In the genomic region with DNA sequence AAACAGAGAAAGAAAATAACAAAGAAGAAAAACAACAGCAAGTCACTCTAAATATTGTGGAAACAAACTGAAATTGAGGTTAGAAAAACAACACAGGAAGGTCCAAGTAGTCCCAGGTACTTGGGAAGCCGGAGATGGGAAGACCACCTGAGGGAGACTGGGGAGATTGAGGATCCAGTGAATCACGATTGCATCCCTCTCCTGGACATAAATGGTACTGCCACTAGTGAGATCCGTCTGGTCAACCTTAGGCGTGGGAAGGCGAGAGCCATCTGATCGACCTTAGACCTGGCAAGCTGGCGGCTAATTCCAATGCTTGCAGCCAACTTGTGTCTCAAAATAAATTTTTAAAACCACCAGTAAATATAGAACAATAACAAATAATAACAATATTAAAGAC, we compare ENCODE assay signal across 11 cellular contexts.
DNase-seq lines count a peak whose midpoint lies in the region; ATAC-seq, FAIRE-seq and TF ChIP-seq lines count a peak whose summit lies in the region.
"Had no signal": no experiment of that assay in that cellular context is flagged by ENCODE, and none has a peak within 500 bp of the region (broad histone marks: within the 10 kb centered on the region; RNA-seq: fewer than 3 reads in every experiment).

No MANE protein-coding gene starts in this region.

- POLR2A ChIA-PET in Caco-2 (lab: Charles Lee) (no interaction called here), HepG2 (lab: Yijun Ruan, JAX) (no interaction called here)

- no peaks in the 10 kb centered on the region for H3K4me1 Mint-ChIP-seq in Caco-2 (ENCODE audit: low read depth, unreplicated experiment)
- H3K4me1 Mint-ChIP-seq: brain had no signal

- no peaks in the 10 kb centered on the region for H3K79me2 ChIP-seq in HepG2 (ENCODE audit: insufficient read depth, low read length)

- H3K4me1 ChIP-seq in Caco-2 = no peaks in the 10 kb centered on the region
- H3K4me1 ChIP-seq in HepG2 (ENCODE audit: insufficient read depth, low read length) = no peaks in the 10 kb centered on the region
- H3K4me1 ChIP-seq in heart right ventricle = no peaks in the 10 kb centered on the region

- TF ChIP-seq CTCF in Caco-2 (IDR thresholded peaks at IDR 0.05; ENCODE audit: insufficient read depth in 1 of 2, low read depth in 1 of 2, low read length in 1 of 2, severe bottlenecking in 1 of 2, unreplicated experiment in 1 of 2) (peak; percentile 4 to 37), HFF-Myc (IDR thresholded peaks at IDR 0.05; ENCODE audit: low read depth, low read length, missing control alignments) (peak; percentile 28), WI38 (IDR thresholded peaks at IDR 0.05; ENCODE audit: low read depth, low read length) (peak; percentile 42; the same call in 1 of the 2 replicates), HepG2 (CRISPR knock-in tag; IDR thresholded peaks at IDR 0.05) (0 out of 2 replicates have a peak, but pooled peaks have one; percentile 9), heart right ventricle (IDR thresholded peaks at IDR 0.05) (peak in 4 of 9 donors; percentile 22 to 32 (median 30))

- TF ChIP-seq EP300 in HepG2 (IDR thresholded peaks at IDR 0.05; ENCODE audit: low read depth in 2 of 2, low read length in 2 of 2) (no peak), HepG2 (CRISPR knock-in tag; IDR thresholded peaks at IDR 0.05; ENCODE audit: borderline replicate concordance) (no peak)

- H3K9me3 Mint-ChIP-seq in Caco-2 (ENCODE audit: unreplicated experiment) = peaks cover 54% of the 10 kb centered on the region

- ATAC-seq in HepG2 = no peak
- no peak for ATAC-seq in heart right ventricle
- ATAC-seq in HG02884 (IDR thresholded peaks at IDR 0.05; ENCODE audit: unreplicated experiment) = no peak
- ATAC-seq: activated CD4-positive, CD25-positive, alpha-beta regulatory T cell treated with anti-CD3 and anti-CD28 coated beads, Interleukin-2, amount 50 U/mL, for 24 hours had no signal

- H3K4me3 Mint-ChIP-seq in Caco-2 (ENCODE audit: unreplicated experiment) = no peak overlapping the region
- H3K4me3 Mint-ChIP-seq: brain had no signal

- FAIRE-seq in HepG2 (lab: Jason Lieb, UNC) = no peak

- in situ Hi-C loops in HepG2 (cut with HindIII; ENCODE audit: extremely low pct_ligation_motif_present, low pct_unique_long_range_greater_than_20kb) = no loop called here

- peaks cover 6% of the 10 kb centered on the region for H3K36me3 Mint-ChIP-seq in Caco-2 (ENCODE audit: insufficient read depth, unreplicated experiment)
- H3K36me3 Mint-ChIP-seq: brain had no signal

- H3K36me3 ChIP-seq in Caco-2 (ENCODE audit: control insufficient read depth, insufficient read depth, low read length) (no peaks in the 10 kb centered on the region), HepG2 (replicated peaks in 1 of 2; ENCODE audit: control insufficient read depth in 1 of 2, insufficient read depth in 2 of 2, low read length in 2 of 2) (no peaks in the 10 kb centered on the region), heart right ventricle (no peaks in the 10 kb centered on the region)

- BruUV-seq in Caco-2 (replicated peaks; lab: Mats Ljungman, UMichigan) (no TSS peak), HepG2 (replicated peaks; lab: Mats Ljungman, UMichigan) (no TSS peak)

- WGBS in HepG2 (ENCODE audit: low lambda C conversion rate) = 41% methylated on average over 7 of the region's 7 CpGs
- 56 to 61% methylated on average over 7 of the region's 7 CpGs for WGBS in heart right ventricle, 2 donors

- H3K27ac ChIP-seq in HepG2 (ENCODE audit: extremely low read length, insufficient read depth, low read length) = no peak overlapping the region
- no peak overlapping the region for H3K27ac ChIP-seq in heart right ventricle

- no peak overlapping the region for H3K4me2 ChIP-seq in HepG2 (ENCODE audit: low read depth, low read length)

- H2AFZ ChIP-seq in HepG2 (ENCODE audit: low read length) = no peak overlapping the region

- H4K20me1 ChIP-seq in HepG2 (ENCODE audit: insufficient read depth, low read length) = no peaks in the 10 kb centered on the region

- no peak for TF ChIP-seq RAD21 in HepG2 (CRISPR knock-in tag; IDR thresholded peaks at IDR 0.05)

- intact Hi-C loops in Caco-2 (cut with micrococcal nuclease; ENCODE audit: unreplicated experiment) (no loop called here), HepG2 (cut with micrococcal nuclease; ENCODE audit: unreplicated experiment) (no loop called here), heart right ventricle (cut with DNase I) (no loop called here)

- H3K27ac Mint-ChIP-seq in Caco-2 (ENCODE audit: unreplicated experiment) = no peak overlapping the region
- H3K27ac Mint-ChIP-seq: brain had no signal

- no peak overlapping the region for H3K9ac ChIP-seq in HepG2 (ENCODE audit: insufficient read depth, low read depth, low read length)

- H3K4me3 ChIP-seq in Caco-2 (ENCODE audit: low read depth, low read length) = no peak overlapping the region
- H3K4me3 ChIP-seq in HFF-Myc (replicated peaks; ENCODE audit: low read depth, low read length) = no peak overlapping the region
- H3K4me3 ChIP-seq in WI38 (ENCODE audit: low read depth, low read length) = no peak overlapping the region
- H3K4me3 ChIP-seq in HepG2 (replicated peaks in 1 of 3; ENCODE audit: insufficient read depth in 1 of 3, low read depth in 2 of 3, low read length in 3 of 3) = no peak overlapping the region
- H3K4me3 ChIP-seq in heart right ventricle = no peak overlapping the region

- TF ChIP-seq POLR2A in HepG2 (IDR thresholded peaks at IDR 0.05; ENCODE audit: insufficient read depth in 1 of 2, low read depth in 2 of 2, low read length in 2 of 2) = no peak

- DNase-seq in Caco-2 = peak in 1 of 2 experiments; percentile 23
- no peak for DNase-seq in HFF-Myc (ENCODE audit: extremely low read depth, low read depth)
- DNase-seq in HepG2 (ENCODE audit: low spot score) = peak; percentile 3
- no peak for DNase-seq in superior temporal gyrus (ENCODE audit: extremely low spot score)
- no peak for DNase-seq in NCI-H187 (lab: John Stamatoyannopoulos, UW)
- no peak for DNase-seq in heart right ventricle
- DNase-seq: kidney glomerular epithelial cell had no signal

- H3K27me3 Mint-ChIP-seq in Caco-2 (ENCODE audit: insufficient read depth, unreplicated experiment) = no peaks in the 10 kb centered on the region
- H3K27me3 Mint-ChIP-seq: brain had no signal

- H3K9me3 ChIP-seq in Caco-2 (no peaks in the 10 kb centered on the region), HepG2 (ENCODE audit: low read length) (peaks cover 86% of the 10 kb centered on the region), heart right ventricle (peaks cover 0 to 66% (median 0%) of the 10 kb centered on the region in 11 donors)

- H3K27me3 ChIP-seq in Caco-2 (replicated peaks; ENCODE audit: control insufficient read depth, insufficient read depth, low read length) (no peaks in the 10 kb centered on the region), HepG2 (ENCODE audit: control insufficient read depth in 1 of 2, insufficient read depth in 2 of 2, low read length in 2 of 2) (no peaks in the 10 kb centered on the region), heart right ventricle (no peaks in the 10 kb centered on the region)

- CTCF ChIA-PET in Caco-2 (lab: Charles Lee) (no interaction called here), HepG2 (lab: Yijun Ruan, JAX; ENCODE audit: low intra/inter-chr PET ratio, low total read pairs) (no interaction called here)

TF ChIP-seq in HepG2, 621 proteins besides CTCF, POLR2A, EP300 and RAD21 (continues in another document):
- TF ChIP-seq SRSF1 (optimal IDR thresholded peaks at IDR 0.05; ENCODE audit: low read depth, low read length) (no peak), SRSF4 (IDR thresholded peaks at IDR 0.05; ENCODE audit: low read depth, low read length, poor library complexity, severe bottlenecking) (no peak), HMGA1 (CRISPR knock-in tag; conservative IDR thresholded peaks at IDR 0.05) (no peak), RARA (CRISPR knock-in tag; IDR thresholded peaks at IDR 0.05) (no peak), ATF2 (CRISPR knock-in tag; IDR thresholded peaks at IDR 0.05) (no peak), KDM3A (CRISPR knock-in tag; IDR thresholded peaks at IDR 0.05; ENCODE audit: low read depth) (no peak), TOE1 (CRISPR knock-in tag; IDR thresholded peaks at IDR 0.05) (no peak), ZZZ3 (CRISPR knock-in tag; IDR thresholded peaks at IDR 0.05; ENCODE audit: borderline replicate concordance) (no peak), ZIK1 (CRISPR knock-in tag; IDR thresholded peaks at IDR 0.05; ENCODE audit: borderline replicate concordance, low read depth) (no peak), SALL2 (CRISPR knock-in tag; IDR thresholded peaks at IDR 0.05) (no peak), HIVEP1 (CRISPR knock-in tag; IDR thresholded peaks at IDR 0.05) (no peak), ZNF281 (CRISPR knock-in tag; IDR thresholded peaks at IDR 0.05; ENCODE audit: borderline replicate concordance) (no peak), ZNF879 (CRISPR knock-in tag; IDR thresholded peaks at IDR 0.05) (no peak)
